In the genomic region with DNA sequence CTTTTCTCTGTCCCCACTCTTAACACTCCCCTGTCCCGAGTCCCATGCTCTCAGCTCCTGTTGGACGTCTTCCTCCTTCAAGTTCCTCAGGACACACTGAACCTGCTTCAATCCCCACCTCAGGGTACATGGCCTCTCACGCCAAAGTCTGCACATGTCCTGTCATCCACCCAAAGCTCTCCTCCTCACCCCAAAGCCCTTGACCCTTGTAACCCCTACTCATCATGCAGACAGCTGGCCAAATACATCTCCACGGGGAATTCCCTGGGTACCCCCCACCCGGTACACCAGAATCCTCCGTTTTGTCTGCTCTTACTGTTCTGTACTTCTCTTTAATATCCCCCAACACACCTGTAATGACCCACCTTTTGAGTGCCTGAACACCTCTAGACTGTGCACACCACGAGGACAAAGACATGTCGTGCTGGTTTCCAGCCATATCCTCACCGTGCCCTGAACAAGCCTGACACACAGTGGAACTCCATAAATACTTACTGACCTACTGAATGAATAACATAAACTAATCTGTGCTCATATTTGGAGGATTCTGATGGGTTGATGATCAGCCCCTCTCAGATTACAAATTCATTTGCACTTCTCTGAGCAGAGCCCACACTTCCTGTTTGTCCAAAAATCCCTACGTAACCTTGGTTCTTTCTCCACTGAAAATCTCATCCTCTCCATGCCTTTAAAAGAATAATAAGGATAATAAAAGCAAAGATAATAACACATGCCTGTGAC, we compare ENCODE assay signal across 20 cellular contexts.
DNase-seq lines count a peak whose midpoint lies in the region; ATAC-seq and TF ChIP-seq lines count a peak whose summit lies in the region.
"Had no signal": no experiment of that assay in that cellular context is flagged by ENCODE, and none has a peak within 500 bp of the region (broad histone marks: within the 10 kb centered on the region; RNA-seq: fewer than 3 reads in every experiment).

No MANE protein-coding gene starts in this region.

- H3K36me3 ChIP-seq in SJCRH30, result no peaks in the 10 kb centered on the region

- no peak overlapping the region for H3K27ac ChIP-seq in SJCRH30

- no peaks in the 10 kb centered on the region for H3K36me3 Mint-ChIP-seq in neural crest cell (ENCODE audit: low read depth)
- H3K36me3 Mint-ChIP-seq in activated T-cell treated with anti-CD3 and anti-CD28 coated beads, Interleukin-2, amount 50 U/mL, for 24 hours (ENCODE audit: low read depth), result no peaks in the 10 kb centered on the region

- no peaks in the 10 kb centered on the region for H3K9me3 Mint-ChIP-seq in neural crest cell
- H3K9me3 Mint-ChIP-seq in activated T-cell treated with anti-CD3 and anti-CD28 coated beads, Interleukin-2, amount 50 U/mL, for 24 hours, result peaks cover 3% of the 10 kb centered on the region
- H3K9me3 Mint-ChIP-seq: CD4-positive, alpha-beta T cell had no signal

- H3K4me1 Mint-ChIP-seq in neural crest cell, result no peaks in the 10 kb centered on the region
- H3K4me1 Mint-ChIP-seq in activated T-cell treated with anti-CD3 and anti-CD28 coated beads, Interleukin-2, amount 50 U/mL, for 24 hours (ENCODE audit: low read depth), result no peaks in the 10 kb centered on the region
- H3K4me1 Mint-ChIP-seq: IgD-negative memory B cell had no signal

- no peak for TF ChIP-seq CTCF in neural crest cell (conservative IDR thresholded peaks at IDR 0.05)

- H3K4me3 ChIP-seq in SJCRH30, result no peak overlapping the region
- H3K4me3 ChIP-seq: GM12878 had no signal

- no peak overlapping the region for H3K4me3 Mint-ChIP-seq in neural crest cell
- H3K4me3 Mint-ChIP-seq in activated T-cell treated with anti-CD3 and anti-CD28 coated beads, Interleukin-2, amount 50 U/mL, for 24 hours, result no peak overlapping the region
- H3K4me3 Mint-ChIP-seq: CD4-positive, alpha-beta T cell; IgD-negative memory B cell had no signal

- H3K4me1 ChIP-seq in SJCRH30, result peaks cover 14% of the 10 kb centered on the region
- H3K4me1 ChIP-seq: Caco-2 had no signal

- no peaks in the 10 kb centered on the region for H3K27me3 ChIP-seq in SJCRH30

- ATAC-seq in HG03025 (IDR thresholded peaks at IDR 0.05; ENCODE audit: low FRiP score, unreplicated experiment), result no peak
- ATAC-seq in HG02763 (IDR thresholded peaks at IDR 0.05; ENCODE audit: unreplicated experiment), result no peak
- ATAC-seq: GM12878 had no signal

- peak overlapping the region; percentile 85 for H3K27ac Mint-ChIP-seq in neural crest cell (ENCODE audit: unreplicated experiment)
- no peak overlapping the region for H3K27ac Mint-ChIP-seq in activated T-cell treated with anti-CD3 and anti-CD28 coated beads, Interleukin-2, amount 50 U/mL, for 24 hours
- H3K27ac Mint-ChIP-seq: CD4-positive, alpha-beta T cell; IgD-negative memory B cell had no signal

- H3K9me3 ChIP-seq in SJCRH30 (replicated peaks), result peaks cover 8% of the 10 kb centered on the region; the same call in 1 of the 2 replicates
- H3K9me3 ChIP-seq: SK-N-SH had no signal

- peaks cover 3% of the 10 kb centered on the region for H3K27me3 Mint-ChIP-seq in neural crest cell (ENCODE audit: low read depth)
- H3K27me3 Mint-ChIP-seq in activated T-cell treated with anti-CD3 and anti-CD28 coated beads, Interleukin-2, amount 50 U/mL, for 24 hours, result peaks cover 22% of the 10 kb centered on the region

- DNase-seq in EH (ENCODE audit: low read depth), result peak; percentile 38
- peak; percentile 24 for DNase-seq in LHCN-M2 (ENCODE audit: low read depth)
- DNase-seq in SJCRH30, result peak; percentile 43 to 54
- DNase-seq in neural crest cell (ENCODE audit: low read depth, low spot score), result no peak
- no peak for DNase-seq in NCI-H82 treated with DMSO at 0.1 percent for 48 hours (lab: John Stamatoyannopoulos, UW; ENCODE audit: unreplicated experiment)
- DNase-seq in activated T-cell treated with anti-CD3 and anti-CD28 coated beads, Interleukin-2, amount 50 U/mL, for 24 hours, result no peak
- DNase-seq: Caco-2; CD4-positive, alpha-beta T cell; Karpas-422; NCI-H1092 treated with DMSO at 0.1 percent for 48 hours; NCI-H1694; NCI-H2107; NCI-H226; NK-92 treated with Interleukin-12 subunit alpha and Interleukin-12 subunit beta, amount 100 ng/mL, for 24 hours; SHP77; SK-N-SH had no signal

Comparison
In these comparisons a context has a peak if more than half of its experiments do, and no peak if none do; other contexts are left out.
1. DNase-seq: peak in EH (single experiment), LHCN-M2 (single experiment) and SJCRH30 (2 of 2); none in neural crest cell (single experiment), NCI-H82 treated with DMSO at 0.1 percent for 48 hours (single experiment) and activated T-cell treated with anti-CD3 and anti-CD28 coated beads, Interleukin-2, amount 50 U/mL, for 24 hours (single experiment).